In the genomic region with DNA sequence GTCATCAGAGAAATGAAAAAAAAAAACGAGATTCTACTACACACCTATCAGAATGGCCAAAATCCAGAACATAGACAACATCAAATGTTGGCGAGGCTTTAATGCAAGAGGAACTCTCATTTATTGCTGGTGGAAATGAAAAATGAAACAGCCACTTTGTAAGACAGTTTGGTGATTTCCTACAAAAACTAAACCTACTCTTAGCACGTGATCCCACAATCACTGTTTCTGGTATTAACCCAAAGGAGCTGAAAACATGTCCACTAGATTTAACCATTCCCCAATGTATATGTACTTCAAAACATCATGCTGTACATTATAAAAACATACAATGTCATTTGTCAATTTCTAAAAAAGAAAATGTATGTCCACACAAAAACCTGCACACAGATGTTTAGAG, we compare ENCODE assay signal across 25 cellular contexts. TPM values are rescaled to one million over a fixed set of nuclear protein-coding genes. Genes with fewer than 3 reads are reported as not detected.
DNase-seq lines count a peak whose midpoint lies in the region; ATAC-seq, FAIRE-seq and TF ChIP-seq lines count a peak whose summit lies in the region.
"Had no signal": no experiment of that assay in that cellular context is flagged by ENCODE, and none has a peak within 500 bp of the region (broad histone marks: within the 10 kb centered on the region; RNA-seq: fewer than 3 reads in every experiment).

No MANE protein-coding gene starts in this region.

- no peak overlapping the region for H2BK20ac ChIP-seq in H9 (ENCODE audit: low read depth, low read length, poor library complexity, severe bottlenecking)

- no peaks in the 10 kb centered on the region for H3K23me2 ChIP-seq in H9 (ENCODE audit: insufficient read length, low read depth, low read length, poor library complexity, severe bottlenecking)

- H3K27ac Mint-ChIP-seq in natural killer cell: peak overlapping the region; percentile 29 to 30
- peak overlapping the region in 1 of 2 donors; percentile 45 for H3K27ac Mint-ChIP-seq in natural killer cell treated with Interleukin-12 subunit alpha and Interleukin-12 subunit beta and Interleukin-15 and Interleukin-18, amount 100 ng/mL, for 72 hours
- peak overlapping the region in 2 of 3 experiments; percentile 10 to 57; a peak in 2 of 7 replicates for H3K27ac Mint-ChIP-seq in H9
- peak overlapping the region; percentile 42 for H3K27ac Mint-ChIP-seq in activated naive CD8-positive, alpha-beta T cell
- H3K27ac Mint-ChIP-seq in stimulated activated memory B cell treated with anti-CD40 and anti-IgM and Interleukin-4, amounts not matched to agents 10 μg/mL and 1 μg/mL and 100 μg/mL, for 72 hours: peak overlapping the region; percentile 11
- H3K27ac Mint-ChIP-seq: activated CD4-positive, alpha-beta memory T cell treated with anti-CD3 and anti-CD28 coated beads for 36 hours; effector memory CD8-positive, alpha-beta T cell had no signal

- no peak overlapping the region for H2BK5ac ChIP-seq in H9 (ENCODE audit: insufficient read length, low read length)

- H3K4me3 Mint-ChIP-seq in natural killer cell: no peak overlapping the region
- H3K4me3 Mint-ChIP-seq in natural killer cell treated with Interleukin-12 subunit alpha and Interleukin-12 subunit beta and Interleukin-15 and Interleukin-18, amount 100 ng/mL, for 72 hours: no peak overlapping the region
- no peak overlapping the region for H3K4me3 Mint-ChIP-seq in H9
- peak overlapping the region; percentile 36 for H3K4me3 Mint-ChIP-seq in activated naive CD8-positive, alpha-beta T cell
- peak overlapping the region; percentile 1 for H3K4me3 Mint-ChIP-seq in stimulated activated memory B cell treated with anti-CD40 and anti-IgM and Interleukin-4, amounts not matched to agents 10 μg/mL and 1 μg/mL and 100 μg/mL, for 72 hours
- H3K4me3 Mint-ChIP-seq: activated CD4-positive, alpha-beta memory T cell treated with anti-CD3 and anti-CD28 coated beads for 36 hours; effector memory CD8-positive, alpha-beta T cell had no signal

- H4K8ac ChIP-seq in H9 (replicated peaks; ENCODE audit: insufficient read length, low read depth, low read length): no peak overlapping the region

- H3T11ph ChIP-seq in H9 (ENCODE audit: low read length): no peak overlapping the region

- H3K9ac ChIP-seq in H9 (ENCODE audit: extremely low read depth, insufficient read length, low read length) (no peak overlapping the region), kidney (ENCODE audit: low read length in 2 of 2) (no peak overlapping the region)
- H3K9ac ChIP-seq: BLaER1 had no signal

- no peak overlapping the region for H3K18ac ChIP-seq in H9 (ENCODE audit: insufficient read length, low read depth, low read length)

- H2BK15ac ChIP-seq in H9 (ENCODE audit: low read depth, low read length): no peak overlapping the region

- no peak overlapping the region for H3K23ac ChIP-seq in H9 (ENCODE audit: insufficient read length, low read depth, low read length)

- H3K36me3 Mint-ChIP-seq in natural killer cell (no peaks in the 10 kb centered on the region), H9 (ENCODE audit: insufficient read depth in 1 of 3, low read depth in 3 of 3) (no peaks in the 10 kb centered on the region)
- H3K36me3 Mint-ChIP-seq in natural killer cell treated with Interleukin-12 subunit alpha and Interleukin-12 subunit beta and Interleukin-15 and Interleukin-18, amount 100 ng/mL, for 72 hours: no peaks in the 10 kb centered on the region
- H3K36me3 Mint-ChIP-seq in activated naive CD8-positive, alpha-beta T cell: peaks cover 3% of the 10 kb centered on the region
- no peaks in the 10 kb centered on the region for H3K36me3 Mint-ChIP-seq in stimulated activated memory B cell treated with anti-CD40 and anti-IgM and Interleukin-4, amounts not matched to agents 10 μg/mL and 1 μg/mL and 100 μg/mL, for 72 hours
- H3K36me3 Mint-ChIP-seq: activated CD4-positive, alpha-beta memory T cell treated with anti-CD3 and anti-CD28 coated beads for 36 hours had no signal

- H2BK120ac ChIP-seq in H9 (ENCODE audit: low read depth, low read length, poor library complexity, severe bottlenecking): no peak overlapping the region

- no peak for DNase-seq in natural killer cell
- DNase-seq in natural killer cell treated with Interleukin-12 subunit alpha and Interleukin-12 subunit beta and Interleukin-15 and Interleukin-18, amount 100 ng/mL, for 72 hours (ENCODE audit: low spot score): no peak
- no peak for DNase-seq in H9
- no peak for DNase-seq in kidney
- DNase-seq in coronary artery (ENCODE audit: low spot score): no peak
- DNase-seq in hepatic stellate cell (ENCODE audit: low spot score): no peak
- DNase-seq: ACHN; activated CD4-positive, alpha-beta memory T cell treated with anti-CD3 and anti-CD28 coated beads for 36 hours; aorta; Calu3; colonic mucosa; effector memory CD8-positive, alpha-beta T cell; head of caudate nucleus; NCI-H1105; NCI-H2029 treated with DMSO at 0.1 percent for 48 hours; NCI-H226; right cardiac atrium; spleen; substantia nigra; upper lobe of right lung had no signal

- no peak overlapping the region for H4K91ac ChIP-seq in H9 (ENCODE audit: insufficient read length, low read depth, low read length)

- ATAC-seq in natural killer cell: no peak
- ATAC-seq in natural killer cell treated with Interleukin-12 subunit alpha and Interleukin-12 subunit beta and Interleukin-15 and Interleukin-18, amount 100 ng/mL, for 72 hours: no peak
- no peak for ATAC-seq in stimulated activated memory B cell treated with anti-CD40 and anti-IgM and Interleukin-4, amounts not matched to agents 10 μg/mL and 1 μg/mL and 100 μg/mL, for 72 hours
- ATAC-seq: effector memory CD8-positive, alpha-beta T cell; right cardiac atrium; upper lobe of right lung had no signal

- H4K5ac ChIP-seq in H9 (ENCODE audit: insufficient read length, low read depth, low read length): no peak overlapping the region

- no peak for FAIRE-seq in kidney (lab: Jason Lieb, UNC)

- H3K27me3 ChIP-seq in H9 (ENCODE audit: insufficient read depth, low read length): no peaks in the 10 kb centered on the region
- H3K27me3 ChIP-seq: BLaER1, cardiac muscle cell, colonic mucosa, SJSA1, spleen, upper lobe of right lung had no signal

- intact Hi-C loops in natural killer cell (cut with micrococcal nuclease) (no loop called here), kidney (cut with DNase I) (no loop called here)

- no peaks in the 10 kb centered on the region for H3K9me3 Mint-ChIP-seq in natural killer cell
- H3K9me3 Mint-ChIP-seq in natural killer cell treated with Interleukin-12 subunit alpha and Interleukin-12 subunit beta and Interleukin-15 and Interleukin-18, amount 100 ng/mL, for 72 hours: no peaks in the 10 kb centered on the region
- H3K9me3 Mint-ChIP-seq in H9: no peaks in the 10 kb centered on the region
- no peaks in the 10 kb centered on the region for H3K9me3 Mint-ChIP-seq in activated naive CD8-positive, alpha-beta T cell (ENCODE audit: low read depth)
- H3K9me3 Mint-ChIP-seq in stimulated activated memory B cell treated with anti-CD40 and anti-IgM and Interleukin-4, amounts not matched to agents 10 μg/mL and 1 μg/mL and 100 μg/mL, for 72 hours: no peaks in the 10 kb centered on the region
- H3K9me3 Mint-ChIP-seq: activated CD4-positive, alpha-beta memory T cell treated with anti-CD3 and anti-CD28 coated beads for 36 hours; effector memory CD8-positive, alpha-beta T cell had no signal

- H3K4me3 ChIP-seq in kidney (ENCODE audit: low read length in 2 of 2) (no peak overlapping the region), coronary artery (no peak overlapping the region)
- H3K4me3 ChIP-seq: BLaER1, cardiac muscle cell, colonic mucosa, SJSA1, spleen, upper lobe of right lung had no signal

- H3K27me3 Mint-ChIP-seq in natural killer cell (ENCODE audit: low read depth in 2 of 2) (no peaks in the 10 kb centered on the region), H9 (ENCODE audit: low read depth) (no peaks in the 10 kb centered on the region)
- H3K27me3 Mint-ChIP-seq in natural killer cell treated with Interleukin-12 subunit alpha and Interleukin-12 subunit beta and Interleukin-15 and Interleukin-18, amount 100 ng/mL, for 72 hours: no peaks in the 10 kb centered on the region
- no peaks in the 10 kb centered on the region for H3K27me3 Mint-ChIP-seq in activated naive CD8-positive, alpha-beta T cell
- no peaks in the 10 kb centered on the region for H3K27me3 Mint-ChIP-seq in stimulated activated memory B cell treated with anti-CD40 and anti-IgM and Interleukin-4, amounts not matched to agents 10 μg/mL and 1 μg/mL and 100 μg/mL, for 72 hours
- H3K27me3 Mint-ChIP-seq: activated CD4-positive, alpha-beta memory T cell treated with anti-CD3 and anti-CD28 coated beads for 36 hours; effector memory CD8-positive, alpha-beta T cell had no signal

- no peaks in the 10 kb centered on the region for H3K79me1 ChIP-seq in H9 (ENCODE audit: insufficient read depth, low read depth, low read length, poor library complexity, severe bottlenecking)

- no peaks in the 10 kb centered on the region for H4K20me1 ChIP-seq in H9 (ENCODE audit: control insufficient read depth, insufficient read depth, insufficient read length)

- no peak overlapping the region; the same call in 1 of the 2 replicates for H3K14ac ChIP-seq in H9 (ENCODE audit: insufficient read depth, low read length)

- H3K4me1 Mint-ChIP-seq in natural killer cell: peaks cover 70 to 79% of the 10 kb centered on the region in 2 donors
- H3K4me1 Mint-ChIP-seq in natural killer cell treated with Interleukin-12 subunit alpha and Interleukin-12 subunit beta and Interleukin-15 and Interleukin-18, amount 100 ng/mL, for 72 hours (ENCODE audit: low read depth in 2 of 2): peaks cover 55 to 67% of the 10 kb centered on the region in 2 donors
- H3K4me1 Mint-ChIP-seq in H9: peaks cover 58 to 59% of the 10 kb centered on the region in 2 experiments
- H3K4me1 Mint-ChIP-seq in activated naive CD8-positive, alpha-beta T cell (ENCODE audit: low read depth): peaks cover 89% of the 10 kb centered on the region
- H3K4me1 Mint-ChIP-seq in stimulated activated memory B cell treated with anti-CD40 and anti-IgM and Interleukin-4, amounts not matched to agents 10 μg/mL and 1 μg/mL and 100 μg/mL, for 72 hours: peaks cover 93% of the 10 kb centered on the region

- H2AK5ac ChIP-seq in H9 (ENCODE audit: insufficient read length, low read length): no peak overlapping the region

- H3K56ac ChIP-seq in H9 (ENCODE audit: insufficient read length, low read depth, low read length): no peak overlapping the region

- H3K4ac ChIP-seq in H9 (ENCODE audit: low read depth, low read length): no peak overlapping the region

- H3K4me1 ChIP-seq in H9 (ENCODE audit: insufficient read depth, low read length): peaks cover 2% of the 10 kb centered on the region; the same call in 1 of the 2 replicates
- peaks cover 2 to 3% of the 10 kb centered on the region in 2 donors for H3K4me1 ChIP-seq in kidney (ENCODE audit: control insufficient read depth in 1 of 2, insufficient read depth in 1 of 2, low read depth in 1 of 2, low read length in 2 of 2)
- H3K4me1 ChIP-seq: colonic mucosa had no signal

- no peaks in the 10 kb centered on the region for H3K9me3 ChIP-seq in H9 (ENCODE audit: control insufficient read depth, low read depth, low read length)
- H3K9me3 ChIP-seq in kidney (ENCODE audit: control insufficient read depth in 1 of 2, low read length in 2 of 2): no peaks in the 10 kb centered on the region
- H3K9me3 ChIP-seq: colonic mucosa, SJSA1, spleen, upper lobe of right lung had no signal

- WGBS in H9 (ENCODE audit: extremely low coverage, insufficient read length, low lambda C conversion rate): no CpG with 5 or more reads among the region's 3 CpGs

- H3K4me2 ChIP-seq in H9 (ENCODE audit: insufficient read depth, insufficient read length, low read length): no peak overlapping the region
- H3K4me2 ChIP-seq: BLaER1 had no signal

- H3K79me2 ChIP-seq in H9 (ENCODE audit: insufficient read depth, low read length): peaks cover 7% of the 10 kb centered on the region; the same call in 1 of the 2 replicates

- no peaks in the 10 kb centered on the region for H3K36me3 ChIP-seq in kidney (ENCODE audit: control insufficient read depth in 1 of 2, insufficient read depth in 2 of 2, low read length in 2 of 2)
- H3K36me3 ChIP-seq: cardiac muscle cell, colonic mucosa, SJSA1, upper lobe of right lung had no signal

- TF ChIP-seq CTCF in natural killer cell (IDR thresholded peaks at IDR 0.05) (no peak), H9 (conservative IDR thresholded peaks at IDR 0.05) (no peak), kidney (IDR thresholded peaks at IDR 0.05; ENCODE audit: borderline replicate concordance, extremely low read depth, insufficient read depth) (no peak), coronary artery (IDR thresholded peaks at IDR 0.05) (no peak)

- H2AFZ ChIP-seq in H9 (ENCODE audit: low read length): no peak overlapping the region

- no peak overlapping the region for H3K27ac ChIP-seq in H9 (ENCODE audit: insufficient read length, low read depth, low read length)
- H3K27ac ChIP-seq in kidney (ENCODE audit: low read depth in 2 of 2, low read length in 2 of 2): no peak overlapping the region
- H3K27ac ChIP-seq in coronary artery: no peak overlapping the region
- H3K27ac ChIP-seq: BLaER1, cardiac muscle cell, colonic mucosa, SJSA1, upper lobe of right lung had no signal

- no peak overlapping the region for H2BK12ac ChIP-seq in H9 (ENCODE audit: insufficient read length, low read depth, low read length)

RNA-seq across cellular contexts. Expression of a gene that starts 13.0 kb away (rescaled TPM):
- total RNA-seq in natural killer cell: 100 to 1,000 TPM; 119 to 155 (median 147) TPM
- total RNA-seq in natural killer cell treated with Interleukin-12 subunit alpha and Interleukin-12 subunit beta and Interleukin-15 and Interleukin-18, amount 100 ng/mL, for 72 hours: 100 to 1,000 TPM; 108 to 135 TPM
- 26.7 and 32.0 TPM in 2 replicates for total RNA-seq in H9 (2021)
- 96.4 TPM for total RNA-seq in kidney
- polyA plus RNA-seq in kidney (ENCODE audit: insufficient read depth, low read depth, low replicate concordance): 14.5 TPM

Comparison
In these comparisons a context has a peak if more than half of its experiments do, and no peak if none do; other contexts are left out.
1. H3K4me3 Mint-ChIP-seq: peak in activated naive CD8-positive, alpha-beta T cell (single experiment) and stimulated activated memory B cell treated with anti-CD40 and anti-IgM and Interleukin-4, amounts not matched to agents 10 μg/mL and 1 μg/mL and 100 μg/mL, for 72 hours (single experiment); none in natural killer cell (single experiment), natural killer cell treated with Interleukin-12 subunit alpha and Interleukin-12 subunit beta and Interleukin-15 and Interleukin-18, amount 100 ng/mL, for 72 hours (single experiment) and H9 (0 of 2).